ENCODE assay signal across 17 cellular contexts in the genomic region with DNA sequence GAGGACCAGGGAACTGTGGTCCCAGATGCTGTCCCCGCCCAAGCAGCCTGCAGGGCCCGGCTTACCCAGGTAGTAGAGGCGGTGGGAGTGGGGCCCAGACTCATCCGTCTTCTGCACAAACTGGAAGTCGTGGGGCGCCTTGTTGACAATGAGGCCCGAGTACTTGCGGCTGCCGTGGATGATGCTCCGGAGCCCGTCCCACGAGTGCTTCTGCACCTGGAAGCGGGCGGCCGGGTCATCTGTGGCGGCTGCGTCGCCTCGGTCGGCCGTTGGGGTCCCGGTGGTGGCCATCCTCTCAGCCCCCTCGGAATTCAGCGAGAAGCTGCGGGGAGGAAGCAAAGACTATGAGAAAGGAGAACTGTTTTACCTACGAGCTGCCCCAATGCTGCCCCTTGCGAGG. TPM values are rescaled to one million over a fixed set of nuclear protein-coding genes. Genes with fewer than 3 reads are reported as not detected.
A peak's percentile ranks its signal among the peaks of the same experiment; 100 is the strongest.
DNase-seq lines count a peak whose midpoint lies in the region; ATAC-seq, FAIRE-seq and TF ChIP-seq lines count a peak whose summit lies in the region.
"Had no signal": no experiment of that assay in that cellular context is flagged by ENCODE, and none has a peak within 500 bp of the region (broad histone marks: within the 10 kb centered on the region; RNA-seq: fewer than 3 reads in every experiment).

No MANE protein-coding gene starts in this region.

- TF ChIP-seq EP300 in K562 (IDR thresholded peaks at IDR 0.05; ENCODE audit: low read length) (no peak), HepG2 (IDR thresholded peaks at IDR 0.05; ENCODE audit: low read depth in 2 of 2, low read length in 2 of 2) (no peak), HepG2 (CRISPR knock-in tag; IDR thresholded peaks at IDR 0.05; ENCODE audit: borderline replicate concordance) (no peak), stomach (IDR thresholded peaks at IDR 0.05) (no peak)

- no peak for TF ChIP-seq CTCF in LNCaP clone FGC (IDR thresholded peaks at IDR 0.05; ENCODE audit: control insufficient read depth, extremely low read depth, insufficient read depth)
- no peak for TF ChIP-seq CTCF in K562 (IDR thresholded peaks at IDR 0.05 in 2 of 3, conservative IDR thresholded peaks at IDR 0.05 in 1 of 3; ENCODE audit: insufficient read depth in 2 of 3, low read depth in 1 of 3, low read length in 3 of 3)
- TF ChIP-seq CTCF in HepG2 (CRISPR knock-in tag; IDR thresholded peaks at IDR 0.05) = no peak
- no peak for TF ChIP-seq CTCF in stomach (IDR thresholded peaks at IDR 0.05)

- no peaks in the 10 kb centered on the region for H3K27me3 ChIP-seq in K562 (ENCODE audit: control insufficient read depth in 2 of 2, insufficient read depth in 2 of 2, low read length in 2 of 2)
- H3K27me3 ChIP-seq in HepG2 (ENCODE audit: control insufficient read depth in 1 of 2, insufficient read depth in 2 of 2, low read length in 2 of 2) = no peaks in the 10 kb centered on the region
- H3K27me3 ChIP-seq in stomach = no peaks in the 10 kb centered on the region
- H3K27me3 ChIP-seq: BLaER1 had no signal

- H3K9ac ChIP-seq in K562 (ENCODE audit: insufficient read depth in 1 of 2, low read depth in 2 of 2, low read length in 2 of 2) = 0 out of 4 replicates have a peak overlapping the region, but pooled peaks of 1 of the 2 experiments have one; percentile 13
- no peak overlapping the region for H3K9ac ChIP-seq in HepG2 (ENCODE audit: insufficient read depth, low read depth, low read length)
- H3K9ac ChIP-seq: BLaER1 had no signal

- CTCF ChIA-PET in K562 (lab: Yijun Ruan, JAX; ENCODE audit: low intra/inter-chr PET ratio) = no interaction called here
- CTCF ChIA-PET in HepG2 (lab: Yijun Ruan, JAX; ENCODE audit: low intra/inter-chr PET ratio, low total read pairs) = no interaction called here

- in situ Hi-C loops in K562 (cut with MboI) = no loop called here
- in situ Hi-C loops in HepG2 (cut with HindIII; ENCODE audit: extremely low pct_ligation_motif_present, low pct_unique_long_range_greater_than_20kb) = no loop called here

- H3K4me3 ChIP-seq in LNCaP clone FGC (ENCODE audit: low read depth, low read length) (peak overlapping the region; percentile 39), K562 (no peak overlapping the region), HepG2 (replicated peaks in 1 of 3; ENCODE audit: insufficient read depth in 1 of 3, low read depth in 2 of 3, low read length in 3 of 3) (no peak overlapping the region), stomach (no peak overlapping the region)
- H3K4me3 ChIP-seq: BLaER1, GM23338 had no signal

- H2AFZ ChIP-seq in K562 (ENCODE audit: low read depth, low read length) (no peak overlapping the region), HepG2 (ENCODE audit: low read length) (no peak overlapping the region)
- H2AFZ ChIP-seq: GM23338 had no signal

- WGBS in K562 (ENCODE audit: insufficient coverage, low coverage, missing lambda C conversion rate) = 98% methylated on average over 19 of the region's 27 CpGs
- 98% methylated on average over 24 of the region's 27 CpGs for WGBS in HepG2 (ENCODE audit: low lambda C conversion rate)
- WGBS in stomach, 5 donors = 82 to 91% (median 86%) methylated on average over 23 to 27 of the region's 27 CpGs

- TF ChIP-seq POLR2A in K562 (conservative IDR thresholded peaks at IDR 0.05) (no peak), HepG2 (IDR thresholded peaks at IDR 0.05; ENCODE audit: insufficient read depth in 1 of 2, low read depth in 2 of 2, low read length in 2 of 2) (no peak), stomach (IDR thresholded peaks at IDR 0.05) (no peak)

- H3K79me2 ChIP-seq in K562 (ENCODE audit: control insufficient read depth, insufficient read depth, low read length) (no peaks in the 10 kb centered on the region; the same call in 1 of the 3 replicates), HepG2 (ENCODE audit: insufficient read depth, low read length) (peaks cover 2% of the 10 kb centered on the region)

- TF ChIP-seq RAD21 in K562 (CRISPR knock-in tag; conservative IDR thresholded peaks at IDR 0.05 in 1 of 2, IDR thresholded peaks at IDR 0.05 in 1 of 2) (no peak), HepG2 (CRISPR knock-in tag; IDR thresholded peaks at IDR 0.05) (no peak)

- H3K9me1 ChIP-seq in K562 (ENCODE audit: control insufficient read depth, insufficient read depth, low read length) = no peaks in the 10 kb centered on the region

- no peak overlapping the region for H3K27ac ChIP-seq in K562 (ENCODE audit: extremely low read depth, low read depth, low read length)
- no peak overlapping the region for H3K27ac ChIP-seq in HepG2 (ENCODE audit: extremely low read length, insufficient read depth, low read length)
- H3K27ac ChIP-seq in stomach = peak overlapping the region; percentile 85 to 89 (median 86)
- H3K27ac ChIP-seq: BLaER1 had no signal

- DNase-seq in LNCaP clone FGC (ENCODE audit: low read depth) (no peak), K562 (ENCODE audit: extremely low read depth in 1 of 4, low spot score in 3 of 4) (no peak), HepG2 (ENCODE audit: low spot score) (no peak), stomach (no peak), HT-29 (ENCODE audit: low spot score) (no peak), NCI-H774 (lab: John Stamatoyannopoulos, UW) (no peak), SKM-1 (lab: John Stamatoyannopoulos, UW; ENCODE audit: unreplicated experiment) (no peak)
- DNase-seq: activated CD4-positive, alpha-beta T cell treated with anti-CD3 and anti-CD28 coated beads for 1 hour; activated CD8-positive, alpha-beta memory T cell treated with anti-CD3 and anti-CD28 coated beads, Interleukin-2, amount 50 U/mL, for 48 hours; DMS53; MM.1S; natural killer cell; NCI-H748 treated with DMSO at 0.1 percent for 48 hours had no signal

- BruUV-seq in K562 (replicated peaks; lab: Mats Ljungman, UMichigan) (no TSS peak), HepG2 (replicated peaks; lab: Mats Ljungman, UMichigan) (no TSS peak)

- FAIRE-seq in K562 (lab: Jason Lieb, UNC) = no peak
- no peak for FAIRE-seq in HepG2 (lab: Jason Lieb, UNC)

- H3K4me2 ChIP-seq in K562 (ENCODE audit: insufficient read depth, low read length) (no peak overlapping the region), HepG2 (ENCODE audit: low read depth, low read length) (no peak overlapping the region)
- H3K4me2 ChIP-seq: BLaER1, GM23338 had no signal

- intact Hi-C loops in K562 (cut with micrococcal nuclease) (no loop called here), HepG2 (cut with micrococcal nuclease; ENCODE audit: unreplicated experiment) (no loop called here), stomach (cut with DNase I; ENCODE audit: low total_unique reads) (no loop called here)

- ATAC-seq in K562 = no peak
- no peak for ATAC-seq in HepG2
- no peak for ATAC-seq in HG02588 (IDR thresholded peaks at IDR 0.05; ENCODE audit: unreplicated experiment)
- ATAC-seq: activated naive CD4-positive, alpha-beta T cell treated with anti-CD3 and anti-CD28 coated beads, Interleukin-2, amount 50 U/mL, for 72 hours; GM23338; natural killer cell had no signal

- H3K9me3 ChIP-seq in K562 (replicated peaks; ENCODE audit: control insufficient read depth, insufficient read depth, low read depth, low read length) = no peaks in the 10 kb centered on the region
- no peaks in the 10 kb centered on the region for H3K9me3 ChIP-seq in HepG2 (ENCODE audit: low read length)
- no peaks in the 10 kb centered on the region for H3K9me3 ChIP-seq in stomach
- H3K9me3 ChIP-seq: BLaER1 had no signal

- H4K20me1 ChIP-seq in K562 (replicated peaks; ENCODE audit: control insufficient read depth, insufficient read depth, low read length) (no peaks in the 10 kb centered on the region), HepG2 (ENCODE audit: insufficient read depth, low read length) (peaks cover 6% of the 10 kb centered on the region; the same call in 1 of the 2 replicates)

- POLR2A ChIA-PET in K562 (lab: Yijun Ruan, JAX) = no interaction called here
- POLR2A ChIA-PET in HepG2 (lab: Yijun Ruan, JAX) = interaction anchor here (1.6 kb wide), 1 partner anchor 9 kb away, joined by 3 read pairs; no protein-coding TSS in a partner anchor

- peaks cover 0 to 29% of the 10 kb centered on the region in 2 experiments; a peak in 2 of 5 replicates for H3K4me1 ChIP-seq in K562 (replicated peaks in 1 of 2; ENCODE audit: control insufficient read depth in 2 of 2, insufficient read depth in 2 of 2, low read length in 2 of 2)
- peaks cover 54% of the 10 kb centered on the region for H3K4me1 ChIP-seq in HepG2 (ENCODE audit: insufficient read depth, low read length)
- H3K4me1 ChIP-seq in stomach = peaks cover 50 to 85% (median 71%) of the 10 kb centered on the region in 4 donors

- peaks cover 88% of the 10 kb centered on the region; the same call in 2 of the 3 replicates for H3K36me3 ChIP-seq in K562 (ENCODE audit: control insufficient read depth, insufficient read depth, low read length)
- peaks cover 22 to 51% of the 10 kb centered on the region in 2 experiments for H3K36me3 ChIP-seq in HepG2 (replicated peaks in 1 of 2; ENCODE audit: control insufficient read depth in 1 of 2, insufficient read depth in 2 of 2, low read length in 2 of 2)
- H3K36me3 ChIP-seq in stomach = peaks cover 41 to 97% (median 91%) of the 10 kb centered on the region in 4 donors

RNA-seq across cellular contexts. Expression of a gene that starts 9.6 kb away (rescaled TPM):
- total RNA-seq in K562 (2011; cell fraction: chromatin; rRNA removed; ENCODE audit: low replicate concordance) = 45.6 and 105 TPM in 2 replicates
- total RNA-seq in K562 (2011; cell fraction: nucleolus; rRNA removed) = 61.4 and 62.6 TPM in 2 replicates
- 50.8 and 52.2 TPM in 2 replicates for total RNA-seq in K562 (2011; cell fraction: nucleoplasm; rRNA removed)
- 43.0 and 64.9 TPM in 2 replicates for total RNA-seq in K562 (2014; rRNA removed)
- total RNA-seq in K562 (2014; rRNA removed; fragmentation: Illumina TruSeq; extraction: Trizol) = 12.7 and 16.0 TPM in 2 replicates
- total RNA-seq in K562 (2015; rRNA removed; fragmentation: Illumina TruSeq; extraction: Trizol) = 23.6 and 24.5 TPM in 2 replicates
- 60.0 and 66.7 TPM in 2 replicates for total RNA-seq in K562 (2021)
- polyA plus RNA-seq in K562 (2011; rRNA removed) = 5.4 and 7.1 TPM in 2 replicates
- polyA plus RNA-seq in K562 (2011; cell fraction: cytosol; rRNA removed) = 6.1 and 12.8 TPM in 2 replicates
- polyA plus RNA-seq in K562 (2011; cell fraction: nucleus; rRNA removed) = 9.6 and 23.4 TPM in 2 replicates
- 26.0 and 32.1 TPM in 2 replicates for polyA plus RNA-seq in K562 (2012)
- 33.5 and 50.1 TPM in 2 replicates for polyA plus RNA-seq in K562 (2014; fragmentation: Illumina TruSeq; extraction: Trizol)
- 1 to 10 TPM in 1 of 2 experiments, under 1 TPM in 1; 0.90 to 1.1 TPM for polyA plus RNA-seq in K562 (2014; fragmentation: Nextera tagmentation; extraction: Ambion mirVana)
- polyA plus RNA-seq in K562 (2014; rRNA removed) = 27.8 and 30.6 TPM in 2 replicates
- 4.6 and 8.5 TPM in 2 replicates for polyA minus RNA-seq in K562 (2011; rRNA and poly(A)+ RNA removed)
- polyA minus RNA-seq in K562 (2011; cell fraction: cytosol; rRNA and poly(A)+ RNA removed) = 17.6 and 18.5 TPM in 2 replicates
- 17.1 and 24.1 TPM in 2 replicates for polyA minus RNA-seq in K562 (2011; cell fraction: nucleus; rRNA and poly(A)+ RNA removed)
- total RNA-seq in HepG2 (2016; rRNA removed; fragmentation: Illumina TruSeq; extraction: Trizol) = 25.8 and 26.6 TPM in 2 replicates
- total RNA-seq in HepG2 (2016; cell fraction: cytosol; rRNA removed; fragmentation: Illumina TruSeq; extraction: Trizol; ENCODE audit: low read depth) = 21.9 and 23.0 TPM in 2 replicates
- total RNA-seq in HepG2 (2016; cell fraction: insoluble cytoplasmic fraction; rRNA removed; fragmentation: Illumina TruSeq; extraction: Trizol) = 19.7 and 28.0 TPM in 2 replicates
- total RNA-seq in HepG2 (2016; cell fraction: membrane; rRNA removed; fragmentation: Illumina TruSeq; extraction: Trizol) = 28.4 and 28.6 TPM in 2 replicates
- 19.7 and 23.4 TPM in 2 replicates for total RNA-seq in HepG2 (2016; cell fraction: nucleus; rRNA removed; fragmentation: Illumina TruSeq; extraction: Trizol)
- 8.4 and 9.4 TPM in 2 replicates for polyA plus RNA-seq in HepG2 (2011; rRNA removed)
- polyA plus RNA-seq in HepG2 (2011; cell fraction: cytosol; rRNA removed) = 5.3 and 7.0 TPM in 2 replicates
- polyA plus RNA-seq in HepG2 (2011; cell fraction: nucleus; rRNA removed) = 33.2 and 42.2 TPM in 2 replicates
- polyA plus RNA-seq in HepG2 (2012) = 14.9 and 17.3 TPM in 2 replicates
- polyA plus RNA-seq in HepG2 (2016; cell fraction: cytosol; fragmentation: Illumina TruSeq; extraction: Trizol; ENCODE audit: low read depth) = 11.8 and 12.3 TPM in 2 replicates
- polyA plus RNA-seq in HepG2 (2016; cell fraction: insoluble cytoplasmic fraction; fragmentation: Illumina TruSeq; extraction: Trizol; ENCODE audit: low read depth) = 26.8 and 38.6 TPM in 2 replicates
- polyA plus RNA-seq in HepG2 (2016; cell fraction: membrane; fragmentation: Illumina TruSeq; extraction: Trizol; ENCODE audit: low read depth) = 22.3 and 23.5 TPM in 2 replicates
- polyA plus RNA-seq in HepG2 (2016; cell fraction: nucleus; fragmentation: Illumina TruSeq; extraction: Trizol; ENCODE audit: insufficient read depth, low read depth) = 52.8 and 55.7 TPM in 2 replicates
- 26.0 and 29.3 TPM in 2 replicates for polyA minus RNA-seq in HepG2 (2011; rRNA and poly(A)+ RNA removed; ENCODE audit: low replicate concordance)
- polyA minus RNA-seq in HepG2 (2011; cell fraction: cytosol; rRNA and poly(A)+ RNA removed) = 10.0 and 10.8 TPM in 2 replicates
- polyA minus RNA-seq in HepG2 (2011; cell fraction: nucleus; rRNA and poly(A)+ RNA removed) = 25.8 and 26.7 TPM in 2 replicates
- 100 to 1,000 TPM in 2 of 5 donors, 10 to 100 TPM in 3; 24.6 to 178 (median 82.1) TPM for total RNA-seq in stomach
- polyA plus RNA-seq in stomach = 10 to 100 TPM; 18.7 to 30.2 (median 24.6) TPM
- 72.8 and 74.3 TPM in 2 replicates for total RNA-seq in HT-29 (2014; rRNA removed; shearing (Covaris generic))

RNA-seq across cellular contexts. Expression of a gene that starts 43.9 kb away (rescaled TPM):
- total RNA-seq in K562 (2011; cell fraction: chromatin; rRNA removed; ENCODE audit: low replicate concordance) = 55.1 and 137 TPM in 2 replicates
- total RNA-seq in K562 (2011; cell fraction: nucleolus; rRNA removed) = 204 and 212 TPM in 2 replicates
- 127 and 144 TPM in 2 replicates for total RNA-seq in K562 (2011; cell fraction: nucleoplasm; rRNA removed)
- total RNA-seq in K562 (2014; rRNA removed) (131 and 143 TPM in 2 replicates), K562 (2014; rRNA removed; fragmentation: Illumina TruSeq; extraction: Trizol) (52.2 and 67.5 TPM in 2 replicates), K562 (2015; rRNA removed; fragmentation: Illumina TruSeq; extraction: Trizol) (81.6 and 83.0 TPM in 2 replicates), K562 (2021) (91.5 and 96.7 TPM in 2 replicates), HepG2 (2016; rRNA removed; fragmentation: Illumina TruSeq; extraction: Trizol) (51.2 and 116 TPM in 2 replicates), stomach (10 to 100 TPM; 41.4 to 77.5 (median 71.3) TPM)
- polyA plus RNA-seq in K562 (2011; rRNA removed) (82.1 and 86.0 TPM in 2 replicates), K562 (2014; fragmentation: Illumina TruSeq; extraction: Trizol) (60.5 and 66.6 TPM in 2 replicates), K562 (2014; fragmentation: Nextera tagmentation; extraction: Ambion mirVana) (10 to 100 TPM in 1 of 2 experiments, 1 to 10 TPM in 1; 4.2 to 12.6 TPM), K562 (2014; rRNA removed) (141 and 166 TPM in 2 replicates), HepG2 (2011; rRNA removed) (195 and 198 TPM in 2 replicates), stomach (10 to 100 TPM; 66.4 to 86.6 (median 75.3) TPM)
- polyA plus RNA-seq in K562 (2011; cell fraction: cytosol; rRNA removed) = 118 and 186 TPM in 2 replicates
- 46.8 and 51.5 TPM in 2 replicates for polyA plus RNA-seq in K562 (2011; cell fraction: nucleus; rRNA removed)
- polyA plus RNA-seq in K562 (2012) = 164 and 292 TPM in 2 replicates
- polyA minus RNA-seq in K562 (2011; rRNA and poly(A)+ RNA removed) = 17.9 and 26.4 TPM in 2 replicates
- polyA minus RNA-seq in K562 (2011; cell fraction: cytosol; rRNA and poly(A)+ RNA removed) = 32.6 and 58.7 TPM in 2 replicates
- polyA minus RNA-seq in K562 (2011; cell fraction: nucleus; rRNA and poly(A)+ RNA removed) = 14.4 and 24.1 TPM in 2 replicates
- total RNA-seq in HepG2 (2016; cell fraction: cytosol; rRNA removed; fragmentation: Illumina TruSeq; extraction: Trizol; ENCODE audit: low read depth) = 22.6 and 23.9 TPM in 2 replicates
- 51.8 and 121 TPM in 2 replicates for total RNA-seq in HepG2 (2016; cell fraction: insoluble cytoplasmic fraction; rRNA removed; fragmentation: Illumina TruSeq; extraction: Trizol)
- 39.4 and 44.5 TPM in 2 replicates for total RNA-seq in HepG2 (2016; cell fraction: membrane; rRNA removed; fragmentation: Illumina TruSeq; extraction: Trizol)
- 80.0 and 98.1 TPM in 2 replicates for total RNA-seq in HepG2 (2016; cell fraction: nucleus; rRNA removed; fragmentation: Illumina TruSeq; extraction: Trizol)
- polyA plus RNA-seq in HepG2 (2011; cell fraction: cytosol; rRNA removed) = 230 and 342 TPM in 2 replicates
- 115 and 125 TPM in 2 replicates for polyA plus RNA-seq in HepG2 (2011; cell fraction: nucleus; rRNA removed)
- 153 and 214 TPM in 2 replicates for polyA plus RNA-seq in HepG2 (2012)
- 30.7 and 35.4 TPM in 2 replicates for polyA plus RNA-seq in HepG2 (2016; cell fraction: cytosol; fragmentation: Illumina TruSeq; extraction: Trizol; ENCODE audit: low read depth)
- polyA plus RNA-seq in HepG2 (2016; cell fraction: insoluble cytoplasmic fraction; fragmentation: Illumina TruSeq; extraction: Trizol; ENCODE audit: low read depth) = 58.1 and 61.6 TPM in 2 replicates
- polyA plus RNA-seq in HepG2 (2016; cell fraction: membrane; fragmentation: Illumina TruSeq; extraction: Trizol; ENCODE audit: low read depth) = 39.4 and 41.3 TPM in 2 replicates
- 174 and 190 TPM in 2 replicates for polyA plus RNA-seq in HepG2 (2016; cell fraction: nucleus; fragmentation: Illumina TruSeq; extraction: Trizol; ENCODE audit: insufficient read depth, low read depth)
- polyA minus RNA-seq in HepG2 (2011; rRNA and poly(A)+ RNA removed; ENCODE audit: low replicate concordance) = 65.4 and 78.5 TPM in 2 replicates
- 53.5 and 66.5 TPM in 2 replicates for polyA minus RNA-seq in HepG2 (2011; cell fraction: cytosol; rRNA and poly(A)+ RNA removed)
- 27.7 and 29.1 TPM in 2 replicates for polyA minus RNA-seq in HepG2 (2011; cell fraction: nucleus; rRNA and poly(A)+ RNA removed)
- 139 and 152 TPM in 2 replicates for total RNA-seq in HT-29 (2014; rRNA removed; shearing (Covaris generic))

Comparison
In these comparisons a context has a peak if more than half of its experiments do, and no peak if none do; other contexts are left out.
1. H3K27ac ChIP-seq: peak in stomach (5 of 5); none in K562 (single experiment) and HepG2 (single experiment).